ENCODE assay signal across 8 cellular contexts in genomic region chr19:47190167-47190727, GRCh38. TPM values are rescaled to one million over a fixed set of nuclear protein-coding genes. Genes with fewer than 3 reads are reported as not detected.
DNase-seq lines count a peak whose midpoint lies in the region; ATAC-seq, FAIRE-seq and TF ChIP-seq lines count a peak whose summit lies in the region.

No MANE protein-coding gene starts in this region.

- no peaks in the 10 kb centered on the region for H3K36me3 ChIP-seq in kidney epithelial cell (ENCODE audit: control insufficient read depth, insufficient read depth, low read length)

- ATAC-seq in T-helper 17 cell, result peak; percentile 62
- ATAC-seq in GM21360 (IDR thresholded peaks at IDR 0.05; ENCODE audit: unreplicated experiment), result no peak

- H3K27me3 ChIP-seq in kidney epithelial cell (ENCODE audit: control insufficient read depth, insufficient read depth, low read length), result no peaks in the 10 kb centered on the region

- peak overlapping the region; percentile 90 for H3K27ac Mint-ChIP-seq in T-helper 17 cell

- FAIRE-seq in GM12891 (lab: Jason Lieb, UNC), result no peak

- H3K27me3 Mint-ChIP-seq in T-helper 17 cell, result no peaks in the 10 kb centered on the region

- TF ChIP-seq CTCF in astrocyte of the spinal cord (IDR thresholded peaks at IDR 0.05; ENCODE audit: low read depth, low read length) (no peak), kidney epithelial cell (IDR thresholded peaks at IDR 0.05; ENCODE audit: insufficient read depth, low read length, poor library complexity, severe bottlenecking) (no peak)

- peak overlapping the region; percentile 83 for H3K4me3 Mint-ChIP-seq in T-helper 17 cell

- H3K36me3 Mint-ChIP-seq in T-helper 17 cell (ENCODE audit: low read depth), result peaks cover 2% of the 10 kb centered on the region

- peaks cover 32% of the 10 kb centered on the region for H3K4me1 Mint-ChIP-seq in T-helper 17 cell

- DNase-seq in DMS79 treated with DMSO at 0.1 percent for 48 hours (lab: John Stamatoyannopoulos, UW) (peak; percentile 76), T-helper 17 cell (peak in 2 of 3 donors; percentile 12 to 16), astrocyte of the spinal cord (ENCODE audit: low read depth, low spot score) (peak; percentile 89), kidney epithelial cell (ENCODE audit: low read depth) (peak; percentile 67), GM12891 (ENCODE audit: insufficient read length, low spot score) (no peak)
- peak; percentile 21 to 51 for DNase-seq in stimulated activated CD4-positive, alpha-beta T cell treated with anti-CD3 and anti-CD28 coated beads, Interleukin-15, amount 100 ng/mL, for 1 hour (ENCODE audit: low read depth in 1 of 2, low spot score in 1 of 2)
- DNase-seq in NK-92 treated with Interleukin-12 subunit alpha and Interleukin-12 subunit beta, amount 100 ng/mL, for 24 hours (lab: John Stamatoyannopoulos, UW), result no peak

- no peak for TF ChIP-seq POLR2A in GM12891 (IDR thresholded peaks at IDR 0.05; ENCODE audit: low read depth, low read length)

- in situ Hi-C loops in astrocyte of the spinal cord (cut with HindIII; ENCODE audit: low sequenced_read_pairs), result no loop called here

- no peak overlapping the region for H3K4me3 ChIP-seq in astrocyte of the spinal cord (ENCODE audit: low read depth, low read length)
- no peak overlapping the region for H3K4me3 ChIP-seq in kidney epithelial cell (ENCODE audit: low read depth, low read length)

- no peaks in the 10 kb centered on the region for H3K9me3 ChIP-seq in T-helper 17 cell (ENCODE audit: control insufficient read depth, low read length, poor library complexity, severe bottlenecking)

TF ChIP-seq in GM12891, 5 proteins besides CTCF, POLR2A, EP300 and RAD21:
- TF ChIP-seq SPI1 (IDR thresholded peaks at IDR 0.05; ENCODE audit: low read depth, low read length) (no peak), POU2F2 (IDR thresholded peaks at IDR 0.05; ENCODE audit: low read depth, low read length) (no peak), POLR2AphosphoS5 (IDR thresholded peaks at IDR 0.05; ENCODE audit: low read depth, low read length) (no peak), TAF1 (IDR thresholded peaks at IDR 0.05; ENCODE audit: low read depth, low read length) (no peak), PAX5 (IDR thresholded peaks at IDR 0.05; ENCODE audit: insufficient read depth, low read length, severe bottlenecking) (no peak)
TF ChIP-seq in GM12891: peak in this region for 0.

RNA-seq across cellular contexts. Expression of gene BBC3, which starts 40.8 kb away (rescaled TPM):
- total RNA-seq in T-helper 17 cell, result 10 to 100 TPM; 32.4 to 40.2 TPM
- 46.8 and 64.7 TPM in 2 replicates for total RNA-seq in kidney epithelial cell
- 10.9 TPM for polyA plus RNA-seq in GM12891 (2012; ENCODE audit: low read depth, missing spikeins)

RNA-seq across cellular contexts. Expression of gene SAE1, which starts 59.6 kb away (rescaled TPM):
- total RNA-seq in T-helper 17 cell, result 10 to 100 TPM; 36.2 to 37.0 TPM
- 91.7 and 114 TPM in 2 replicates for total RNA-seq in kidney epithelial cell
- 99.4 TPM for polyA plus RNA-seq in GM12891 (2012; ENCODE audit: low read depth, missing spikeins)

Comparison
In these comparisons a context has a peak if more than half of its experiments do, and no peak if none do; other contexts are left out.
1. DNase-seq: peak in DMS79 treated with DMSO at 0.1 percent for 48 hours (single experiment), T-helper 17 cell (2 of 3), astrocyte of the spinal cord (single experiment), kidney epithelial cell (single experiment) and stimulated activated CD4-positive, alpha-beta T cell treated with anti-CD3 and anti-CD28 coated beads, Interleukin-15, amount 100 ng/mL, for 1 hour (2 of 2); none in NK-92 treated with Interleukin-12 subunit alpha and Interleukin-12 subunit beta, amount 100 ng/mL, for 24 hours (single experiment) and GM12891 (single experiment).